8 cellular contexts compared by ENCODE assay signal in genomic region chr4:2793920-2794706, GRCh38. TPM values are rescaled to one million over a fixed set of nuclear protein-coding genes. Genes with fewer than 3 reads are reported as not detected.
DNase-seq lines count a peak whose midpoint lies in the region; ATAC-seq and TF ChIP-seq lines count a peak whose summit lies in the region.

No MANE protein-coding gene starts in this region.

- peaks cover 12% of the 10 kb centered on the region for H3K27me3 ChIP-seq in H7 (ENCODE audit: control insufficient read depth, insufficient read depth, low read length)

- POLR2A ChIA-PET in RWPE1 (lab: Yijun Ruan, JAX; ENCODE audit: low non-redundant PET): no interaction called here

- CTCF ChIA-PET in RWPE1 (lab: Yijun Ruan, JAX): no interaction called here

- no peaks in the 10 kb centered on the region for H3K9me3 ChIP-seq in mucosa of descending colon

- H3K4me3 ChIP-seq in H7 (ENCODE audit: insufficient read depth, low read depth, low read length) (peak overlapping the region; percentile 55; the same call in 1 of the 2 replicates), mucosa of descending colon (peak overlapping the region; percentile 34)

- intact Hi-C loops in mucosa of descending colon (cut with DNase I, micrococcal nuclease): no loop called here

- H3K4me1 ChIP-seq in mucosa of descending colon (ENCODE audit: low read depth): peaks cover 54% of the 10 kb centered on the region

- DNase-seq in H7: no peak
- no peak for DNase-seq in RWPE1 (ENCODE audit: low spot score)
- peak; percentile 30 for DNase-seq in dermis blood vessel endothelial cell
- peak; percentile 57 to 77 (median 76) for DNase-seq in mucosa of descending colon
- DNase-seq in cerebellum (ENCODE audit: low spot score): no peak
- DNase-seq in UCSD-AML1 (lab: John Stamatoyannopoulos, UW; ENCODE audit: unreplicated experiment): no peak
- DNase-seq in epidermal melanocyte (ENCODE audit: insufficient read length, low spot score): no peak

- TF ChIP-seq CTCF in RWPE1 (conservative IDR thresholded peaks at IDR 0.05; ENCODE audit: low read depth) (no peak), mucosa of descending colon (IDR thresholded peaks at IDR 0.05) (no peak)

- no peaks in the 10 kb centered on the region for H3K36me3 ChIP-seq in H7 (replicated peaks; ENCODE audit: control insufficient read depth, insufficient read depth, low read length)
- no peaks in the 10 kb centered on the region for H3K36me3 ChIP-seq in mucosa of descending colon (ENCODE audit: low read depth)

- peak overlapping the region; percentile 99 for H3K27ac ChIP-seq in RWPE1

- peak; percentile 36 for ATAC-seq in mucosa of descending colon
- no peak for ATAC-seq in HG02610 (IDR thresholded peaks at IDR 0.05; ENCODE audit: unreplicated experiment)

RNA-seq across cellular contexts. Expression of gene SH3BP2, which starts 1.2 kb away (rescaled TPM):
- 20.4 and 35.5 TPM in 2 replicates for total RNA-seq in H7 (2014; rRNA removed; shearing (Covaris generic))
- total RNA-seq in dermis blood vessel endothelial cell (26.4 and 29.6 TPM in 2 replicates), mucosa of descending colon (10 to 100 TPM; 48.1 to 75.3 (median 73.0) TPM), cerebellum (31.2 TPM)

RNA-seq across cellular contexts. Expression of gene TNIP2, which starts 38.0 kb away (rescaled TPM):
- total RNA-seq in H7 (2014; rRNA removed; shearing (Covaris generic)): 44.6 and 51.3 TPM in 2 replicates
- total RNA-seq in dermis blood vessel endothelial cell (119 and 122 TPM in 2 replicates), mucosa of descending colon (10 to 100 TPM; 50.3 to 51.5 (median 51.2) TPM), cerebellum (6.8 TPM)

RNA-seq across cellular contexts. Expression of gene ADD1, which starts 49.5 kb away (rescaled TPM):
- 201 and 224 TPM in 2 replicates for total RNA-seq in H7 (2014; rRNA removed; shearing (Covaris generic))
- total RNA-seq in dermis blood vessel endothelial cell: 168 and 270 TPM in 2 replicates
- 100 to 1,000 TPM; 201 to 373 (median 261) TPM for total RNA-seq in mucosa of descending colon
- total RNA-seq in cerebellum: 201 TPM

Comparison
In these comparisons a context has a peak if more than half of its experiments do, and no peak if none do; other contexts are left out.
1. DNase-seq: peak in dermis blood vessel endothelial cell (single experiment) and mucosa of descending colon (3 of 3); none in H7 (single experiment), RWPE1 (single experiment), cerebellum (single experiment), UCSD-AML1 (single experiment) and epidermal melanocyte (single experiment).